3 cellular contexts compared by ENCODE assay signal in the genomic region with DNA sequence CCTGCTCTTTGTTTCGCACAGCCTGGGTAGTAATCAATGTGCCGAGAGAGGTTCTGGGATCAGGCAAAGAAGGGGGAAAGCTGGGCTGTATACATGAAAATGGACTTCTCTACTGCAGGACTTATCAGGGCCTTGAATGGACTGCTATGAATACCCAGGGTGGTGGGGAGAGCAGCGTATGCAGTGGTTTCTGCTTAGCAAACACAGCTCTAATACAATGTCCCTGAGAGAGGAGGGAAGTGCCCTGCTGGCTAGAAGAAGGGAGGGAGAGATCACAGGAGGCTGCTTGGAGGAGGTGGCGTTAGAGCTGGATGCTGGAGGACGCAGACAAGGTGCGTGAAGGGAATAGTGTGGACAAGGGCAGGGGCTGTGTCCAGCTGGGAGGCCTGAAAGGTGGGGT.
TF ChIP-seq lines count a peak whose summit lies in the region.

No MANE protein-coding gene starts in this region.

TF ChIP-seq in GM12891, 5 proteins besides CTCF, POLR2A, EP300 and RAD21 (continued from another document):
- no peak for TF ChIP-seq POU2F2 (IDR thresholded peaks at IDR 0.05; ENCODE audit: low read depth, low read length)
- no peak for TF ChIP-seq POLR2AphosphoS5 (IDR thresholded peaks at IDR 0.05; ENCODE audit: low read depth, low read length)
- TF ChIP-seq SPI1 (IDR thresholded peaks at IDR 0.05; ENCODE audit: low read depth, low read length): no peak
- TF ChIP-seq PAX5 (IDR thresholded peaks at IDR 0.05; ENCODE audit: insufficient read depth, low read length, severe bottlenecking): no peak

TF ChIP-seq in HEK293, 187 proteins besides CTCF, POLR2A, EP300 and RAD21 (continued from another document):
- TF ChIP-seq ZNF239 (tag by site-specific recombination; IDR thresholded peaks at IDR 0.05): peak; percentile 100

TF ChIP-seq in H1, 55 proteins besides CTCF, POLR2A, EP300 and RAD21:
- TF ChIP-seq NRF1 (IDR thresholded peaks at IDR 0.05; ENCODE audit: low read depth, low read length): no peak
- no peak for TF ChIP-seq CREB1 (IDR thresholded peaks at IDR 0.05)
- no peak for TF ChIP-seq KDM5A (IDR thresholded peaks at IDR 0.05; ENCODE audit: low read length)
- TF ChIP-seq ATF2 (IDR thresholded peaks at IDR 0.05; ENCODE audit: low read length): no peak
- no peak for TF ChIP-seq POU5F1 (IDR thresholded peaks at IDR 0.05; ENCODE audit: low read depth, low read length)
- no peak for TF ChIP-seq JUN (IDR thresholded peaks at IDR 0.05; ENCODE audit: low read depth, low read length)
- TF ChIP-seq JUND (IDR thresholded peaks at IDR 0.05; ENCODE audit: low read length): no peak
- no peak for TF ChIP-seq GABPA (IDR thresholded peaks at IDR 0.05; ENCODE audit: borderline replicate concordance, insufficient read depth, low read length)
- no peak for TF ChIP-seq SIRT6 (IDR thresholded peaks at IDR 0.05; ENCODE audit: low read length)
- TF ChIP-seq KDM4A (IDR thresholded peaks at IDR 0.05; ENCODE audit: low read depth, low read length, severe bottlenecking): no peak
- TF ChIP-seq FOSL1 (IDR thresholded peaks at IDR 0.05; ENCODE audit: insufficient read depth, low read depth, low read length): no peak
- no peak for TF ChIP-seq BACH1 (IDR thresholded peaks at IDR 0.05; ENCODE audit: low read length)
- TF ChIP-seq E2F6 (IDR thresholded peaks at IDR 0.05): no peak
